In the genomic region with DNA sequence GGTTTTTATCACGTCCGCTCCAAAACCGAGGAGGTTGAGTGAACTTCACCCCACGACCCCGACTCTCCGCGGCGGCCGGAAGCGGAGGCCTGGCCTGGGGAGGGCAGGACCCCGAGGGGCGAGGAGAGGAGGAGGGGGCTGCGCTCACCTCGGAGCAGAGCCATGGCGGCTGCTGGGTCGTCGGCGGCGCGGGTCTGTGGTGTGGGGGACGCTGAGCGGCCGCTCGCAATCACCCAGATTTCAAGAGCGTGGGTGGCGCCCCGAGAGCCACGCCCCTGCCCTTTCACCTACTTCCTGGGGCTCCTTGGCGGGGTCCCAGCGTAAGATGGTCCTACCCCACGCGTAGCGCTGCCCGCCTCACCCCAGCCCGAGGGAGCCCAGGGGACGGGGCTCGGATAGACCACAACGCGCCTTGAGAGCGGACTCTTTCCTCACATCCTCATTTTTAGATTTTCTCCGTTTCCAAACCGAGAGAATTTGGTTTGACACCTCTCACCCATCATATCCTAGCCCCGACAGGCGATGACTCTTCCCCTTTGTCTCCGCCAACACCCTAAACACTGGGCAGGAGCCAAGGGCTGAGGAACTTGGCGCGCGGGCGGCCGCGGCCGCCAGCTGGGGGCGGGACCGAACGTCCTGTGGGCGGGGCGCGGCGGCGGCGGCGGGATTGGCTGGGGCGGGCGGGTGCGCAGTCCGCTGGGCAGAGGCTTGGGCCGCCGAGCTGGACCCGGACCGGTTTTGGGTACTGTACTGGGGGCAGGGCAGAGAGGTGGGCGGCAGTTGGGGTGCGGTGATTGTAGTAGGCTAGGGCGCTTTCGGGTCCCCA, we compare ENCODE assay signal across 8 cellular contexts. TPM values are rescaled to one million over a fixed set of nuclear protein-coding genes. Genes with fewer than 3 reads are reported as not detected.
DNase-seq lines count a peak whose midpoint lies in the region; ATAC-seq, FAIRE-seq and TF ChIP-seq lines count a peak whose summit lies in the region.

A gene with protein sequence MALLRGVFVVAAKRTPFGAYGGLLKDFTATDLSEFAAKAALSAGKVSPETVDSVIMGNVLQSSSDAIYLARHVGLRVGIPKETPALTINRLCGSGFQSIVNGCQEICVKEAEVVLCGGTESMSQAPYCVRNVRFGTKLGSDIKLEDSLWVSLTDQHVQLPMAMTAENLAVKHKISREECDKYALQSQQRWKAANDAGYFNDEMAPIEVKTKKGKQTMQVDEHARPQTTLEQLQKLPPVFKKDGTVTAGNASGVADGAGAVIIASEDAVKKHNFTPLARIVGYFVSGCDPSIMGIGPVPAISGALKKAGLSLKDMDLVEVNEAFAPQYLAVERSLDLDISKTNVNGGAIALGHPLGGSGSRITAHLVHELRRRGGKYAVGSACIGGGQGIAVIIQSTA (minus strand): TSS at position 213 of the 826 bp plus-strand sequence. CDS start 49 bp downstream, at position 164.

- peaks cover 20% of the 10 kb centered on the region for H3K9me3 Mint-ChIP-seq in WTC11

- POLR2A ChIA-PET in WTC11 (lab: Charles Lee), result interaction anchor here (0.6 to 1.0 kb wide), 4 partner anchors 74 to 1420 kb away, joined by 3 to 12 read pairs (median 3); no protein-coding TSS in a partner anchor

- no peaks in the 10 kb centered on the region for H3K27me3 Mint-ChIP-seq in WTC11 (ENCODE audit: low read depth)

- no peaks in the 10 kb centered on the region for H3K36me3 ChIP-seq in bronchial epithelial cell (ENCODE audit: control insufficient read depth, insufficient read depth, low read length)

- CTCF ChIA-PET in WTC11 (lab: Charles Lee), result interaction anchor here (1.4 to 4.2 kb wide), 2 partner anchors 45 to 53 kb away, joined by 3 to 30 read pairs; no protein-coding TSS in a partner anchor

- ATAC-seq in GM18868 (IDR thresholded peaks at IDR 0.05; ENCODE audit: unreplicated experiment), result peak; percentile 85
- peak; percentile 80 for ATAC-seq in HG03103 (IDR thresholded peaks at IDR 0.05; ENCODE audit: low read depth, unreplicated experiment)
- peak; percentile 90 for ATAC-seq in WTC11

- H3K4me1 Mint-ChIP-seq in WTC11, result peaks cover 23% of the 10 kb centered on the region

- peak; percentile 61 for DNase-seq in ACHN
- DNase-seq in NCI-H2227 (lab: John Stamatoyannopoulos, UW; ENCODE audit: unreplicated experiment), result peak; percentile 83
- peak; percentile 80 for DNase-seq in WTC11 (ENCODE audit: low spot score)
- peak; percentile 84 for DNase-seq in bronchial epithelial cell (ENCODE audit: low read depth)
- DNase-seq in inferior parietal cortex (ENCODE audit: extremely low spot score), result peak; percentile 80
- DNase-seq in stimulated activated CD4-positive, alpha-beta T cell treated with anti-CD3 and anti-CD28 coated beads, Interleukin-12 subunit alpha, Interleukin-12 subunit beta, amount 100 ng/mL, for 4 hours, result peak; percentile 80

- H3K4me3 ChIP-seq in bronchial epithelial cell (ENCODE audit: low read depth, low read length), result peak within 1 kb of the TSS; percentile 92

- H3K36me3 Mint-ChIP-seq in WTC11, result peaks cover 26% of the 10 kb centered on the region

- TF ChIP-seq CTCF in WTC11 (IDR thresholded peaks at IDR 0.05), result no peak
- TF ChIP-seq CTCF in bronchial epithelial cell (IDR thresholded peaks at IDR 0.05; ENCODE audit: insufficient read depth, low read length, severe bottlenecking), result no peak

- no peaks in the 10 kb centered on the region for H3K27me3 ChIP-seq in bronchial epithelial cell (ENCODE audit: control insufficient read depth, insufficient read depth, low read length)

- H3K4me3 Mint-ChIP-seq in WTC11, result peak within 1 kb of the TSS; percentile 90

- peak within 1 kb of the TSS; percentile 100 for H3K27ac Mint-ChIP-seq in WTC11

- no peak for FAIRE-seq in bronchial epithelial cell (lab: Jason Lieb, UNC)

- in situ Hi-C loops in ACHN (cut with HindIII; ENCODE audit: low pct_ligation_motif_present, low pct_unique_long_range_greater_than_20kb, low sequenced_read_pairs), result no loop called here

TF ChIP-seq in WTC11, 78 proteins besides CTCF, POLR2A, EP300 and RAD21 (continues in another document):
- TF ChIP-seq ETV6 (CRISPR knock-in tag; IDR thresholded peaks at IDR 0.05) (no peak; the same call in 1 of the 2 replicates), TP53 (CRISPR knock-in tag; IDR thresholded peaks at IDR 0.05) (peak; percentile 10; the same call in 1 of the 2 replicates), ZNF138 (CRISPR knock-in tag; conservative IDR thresholded peaks at IDR 0.05) (no peak), ZNF121 (CRISPR knock-in tag; IDR thresholded peaks at IDR 0.05) (no peak), GABPB1 (CRISPR knock-in tag; IDR thresholded peaks at IDR 0.05) (peak; percentile 28; the same call in 1 of the 2 replicates), MYBL2 (CRISPR knock-in tag; IDR thresholded peaks at IDR 0.05) (peak; percentile 74; the same call in 1 of the 2 replicates), ZBTB21 (CRISPR knock-in tag; IDR thresholded peaks at IDR 0.05; ENCODE audit: borderline replicate concordance) (no peak), NR2C2 (CRISPR knock-in tag; IDR thresholded peaks at IDR 0.05) (0 out of 2 replicates have a peak, but pooled peaks have one; percentile 32), FOXK1 (CRISPR knock-in tag; IDR thresholded peaks at IDR 0.05) (no peak), ZNF396 (CRISPR knock-in tag; IDR thresholded peaks at IDR 0.05; ENCODE audit: borderline replicate concordance) (no peak)
- TF ChIP-seq, protein P1, sequence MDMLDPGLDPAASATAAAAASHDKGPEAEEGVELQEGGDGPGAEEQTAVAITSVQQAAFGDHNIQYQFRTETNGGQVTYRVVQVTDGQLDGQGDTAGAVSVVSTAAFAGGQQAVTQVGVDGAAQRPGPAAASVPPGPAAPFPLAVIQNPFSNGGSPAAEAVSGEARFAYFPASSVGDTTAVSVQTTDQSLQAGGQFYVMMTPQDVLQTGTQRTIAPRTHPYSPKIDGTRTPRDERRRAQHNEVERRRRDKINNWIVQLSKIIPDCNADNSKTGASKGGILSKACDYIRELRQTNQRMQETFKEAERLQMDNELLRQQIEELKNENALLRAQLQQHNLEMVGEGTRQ (CRISPR knock-in tag; IDR thresholded peaks at IDR 0.05), result no peak; the same call in 1 of the 2 replicates
- TF ChIP-seq, protein P2, sequence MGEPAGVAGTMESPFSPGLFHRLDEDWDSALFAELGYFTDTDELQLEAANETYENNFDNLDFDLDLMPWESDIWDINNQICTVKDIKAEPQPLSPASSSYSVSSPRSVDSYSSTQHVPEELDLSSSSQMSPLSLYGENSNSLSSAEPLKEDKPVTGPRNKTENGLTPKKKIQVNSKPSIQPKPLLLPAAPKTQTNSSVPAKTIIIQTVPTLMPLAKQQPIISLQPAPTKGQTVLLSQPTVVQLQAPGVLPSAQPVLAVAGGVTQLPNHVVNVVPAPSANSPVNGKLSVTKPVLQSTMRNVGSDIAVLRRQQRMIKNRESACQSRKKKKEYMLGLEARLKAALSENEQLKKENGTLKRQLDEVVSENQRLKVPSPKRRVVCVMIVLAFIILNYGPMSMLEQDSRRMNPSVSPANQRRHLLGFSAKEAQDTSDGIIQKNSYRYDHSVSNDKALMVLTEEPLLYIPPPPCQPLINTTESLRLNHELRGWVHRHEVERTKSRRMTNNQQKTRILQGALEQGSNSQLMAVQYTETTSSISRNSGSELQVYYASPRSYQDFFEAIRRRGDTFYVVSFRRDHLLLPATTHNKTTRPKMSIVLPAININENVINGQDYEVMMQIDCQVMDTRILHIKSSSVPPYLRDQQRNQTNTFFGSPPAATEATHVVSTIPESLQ (CRISPR knock-in tag; IDR thresholded peaks at IDR 0.05), result no peak
- TF ChIP-seq, protein P3, sequence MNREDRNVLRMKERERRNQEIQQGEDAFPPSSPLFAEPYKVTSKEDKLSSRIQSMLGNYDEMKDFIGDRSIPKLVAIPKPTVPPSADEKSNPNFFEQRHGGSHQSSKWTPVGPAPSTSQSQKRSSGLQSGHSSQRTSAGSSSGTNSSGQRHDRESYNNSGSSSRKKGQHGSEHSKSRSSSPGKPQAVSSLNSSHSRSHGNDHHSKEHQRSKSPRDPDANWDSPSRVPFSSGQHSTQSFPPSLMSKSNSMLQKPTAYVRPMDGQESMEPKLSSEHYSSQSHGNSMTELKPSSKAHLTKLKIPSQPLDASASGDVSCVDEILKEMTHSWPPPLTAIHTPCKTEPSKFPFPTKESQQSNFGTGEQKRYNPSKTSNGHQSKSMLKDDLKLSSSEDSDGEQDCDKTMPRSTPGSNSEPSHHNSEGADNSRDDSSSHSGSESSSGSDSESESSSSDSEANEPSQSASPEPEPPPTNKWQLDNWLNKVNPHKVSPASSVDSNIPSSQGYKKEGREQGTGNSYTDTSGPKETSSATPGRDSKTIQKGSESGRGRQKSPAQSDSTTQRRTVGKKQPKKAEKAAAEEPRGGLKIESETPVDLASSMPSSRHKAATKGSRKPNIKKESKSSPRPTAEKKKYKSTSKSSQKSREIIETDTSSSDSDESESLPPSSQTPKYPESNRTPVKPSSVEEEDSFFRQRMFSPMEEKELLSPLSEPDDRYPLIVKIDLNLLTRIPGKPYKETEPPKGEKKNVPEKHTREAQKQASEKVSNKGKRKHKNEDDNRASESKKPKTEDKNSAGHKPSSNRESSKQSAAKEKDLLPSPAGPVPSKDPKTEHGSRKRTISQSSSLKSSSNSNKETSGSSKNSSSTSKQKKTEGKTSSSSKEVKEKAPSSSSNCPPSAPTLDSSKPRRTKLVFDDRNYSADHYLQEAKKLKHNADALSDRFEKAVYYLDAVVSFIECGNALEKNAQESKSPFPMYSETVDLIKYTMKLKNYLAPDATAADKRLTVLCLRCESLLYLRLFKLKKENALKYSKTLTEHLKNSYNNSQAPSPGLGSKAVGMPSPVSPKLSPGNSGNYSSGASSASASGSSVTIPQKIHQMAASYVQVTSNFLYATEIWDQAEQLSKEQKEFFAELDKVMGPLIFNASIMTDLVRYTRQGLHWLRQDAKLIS (CRISPR knock-in tag; IDR thresholded peaks at IDR 0.05; ENCODE audit: borderline replicate concordance), result no peak
- TF ChIP-seq, protein P4, sequence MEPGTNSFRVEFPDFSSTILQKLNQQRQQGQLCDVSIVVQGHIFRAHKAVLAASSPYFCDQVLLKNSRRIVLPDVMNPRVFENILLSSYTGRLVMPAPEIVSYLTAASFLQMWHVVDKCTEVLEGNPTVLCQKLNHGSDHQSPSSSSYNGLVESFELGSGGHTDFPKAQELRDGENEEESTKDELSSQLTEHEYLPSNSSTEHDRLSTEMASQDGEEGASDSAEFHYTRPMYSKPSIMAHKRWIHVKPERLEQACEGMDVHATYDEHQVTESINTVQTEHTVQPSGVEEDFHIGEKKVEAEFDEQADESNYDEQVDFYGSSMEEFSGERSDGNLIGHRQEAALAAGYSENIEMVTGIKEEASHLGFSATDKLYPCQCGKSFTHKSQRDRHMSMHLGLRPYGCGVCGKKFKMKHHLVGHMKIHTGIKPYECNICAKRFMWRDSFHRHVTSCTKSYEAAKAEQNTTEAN (CRISPR knock-in tag; IDR thresholded peaks at IDR 0.05), result peak; percentile 63; the same call in 1 of the 2 replicates

RNA-seq across cellular contexts. Expression of the gene that starts here (rescaled TPM):
- total RNA-seq in WTC11 (2021) (135 to 136 TPM (median 136 TPM) in 3 replicates), bronchial epithelial cell (10.3 and 11.0 TPM in 2 replicates)

Comparison
In these comparisons a context has a peak if more than half of its experiments do, and no peak if none do; other contexts are left out.
1. Peak in every context shown above with its lines: DNase-seq, ATAC-seq and H3K4me3 ChIP-seq.
2. RNA of the gene that starts here (total RNA-seq): 135 to 136 TPM in WTC11; 10.3 to 11.0 TPM in bronchial epithelial cell; every median in the first group is over 10 times any median in the second.